In the genomic region with DNA sequence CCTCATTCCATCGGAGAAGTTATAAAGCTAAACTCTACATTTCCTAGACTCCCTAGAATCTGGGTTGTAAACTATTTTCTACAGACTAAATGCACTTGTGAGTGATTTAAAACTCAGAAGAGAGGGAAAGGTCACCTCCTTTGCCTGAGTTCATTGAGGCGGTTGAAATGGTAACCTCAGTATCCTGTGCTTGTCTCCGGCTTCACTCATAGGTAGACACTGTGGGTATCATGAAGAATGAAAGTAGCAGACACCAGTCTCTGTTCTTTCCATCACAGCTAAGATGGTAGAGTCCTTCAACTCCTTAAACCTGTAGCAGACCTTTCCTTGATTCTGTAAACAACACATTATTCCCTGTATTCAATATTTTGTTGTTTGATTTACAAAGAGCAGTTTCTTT, we compare ENCODE assay signal across 28 cellular contexts.
"Had no signal": no experiment of that assay in that cellular context is flagged by ENCODE, and none has a peak within 500 bp of the region (broad histone marks: within the 10 kb centered on the region; RNA-seq: fewer than 3 reads in every experiment).

No MANE protein-coding gene starts in this region.

- H3K27me3 ChIP-seq: brain microvascular endothelial cell, esophagus muscularis mucosa, foreskin keratinocyte, gastrocnemius medialis had no signal

- H3K36me3 ChIP-seq: brain microvascular endothelial cell, esophagus muscularis mucosa, gastrocnemius medialis had no signal

- H3K9me3 ChIP-seq: esophagus muscularis mucosa, gastrocnemius medialis had no signal

- H3K9me3 Mint-ChIP-seq: activated CD4-positive, alpha-beta T cell treated with anti-CD3 and anti-CD28 coated beads, Interleukin-2, amount 10 ng/mL, durations not matched to agents 24 days and 14 days; activated naive CD4-positive, alpha-beta T cell treated with anti-CD3 and anti-CD28 coated beads, Interleukin-2, amount 10 ng/mL, durations not matched to agents 7 days and 5 days; activated naive CD8-positive, alpha-beta T cell treated with anti-CD3 and anti-CD28 coated beads, Interleukin-2, amount 10 ng/mL, durations not matched to agents 7 days and 5 days had no signal

- H3K27ac ChIP-seq: brain microvascular endothelial cell, coronary artery, esophagus muscularis mucosa, foreskin keratinocyte, gastrocnemius medialis had no signal

- H3K27me3 Mint-ChIP-seq: activated CD4-positive, alpha-beta memory T cell treated with anti-CD3 and anti-CD28 coated beads for 36 hours; activated CD4-positive, alpha-beta T cell treated with anti-CD3 and anti-CD28 coated beads for 36 hours; activated CD4-positive, alpha-beta T cell treated with anti-CD3 and anti-CD28 coated beads, Interleukin-2, amount 10 ng/mL, durations not matched to agents 24 days and 14 days; activated naive CD4-positive, alpha-beta T cell treated with anti-CD3 and anti-CD28 coated beads, Interleukin-2, amount 10 ng/mL, durations not matched to agents 7 days and 5 days; activated naive CD8-positive, alpha-beta T cell treated with anti-CD3 and anti-CD28 coated beads, Interleukin-2, amount 10 ng/mL, durations not matched to agents 7 days and 5 days; activated T-cell treated with anti-CD3 and anti-CD28 coated beads, Interleukin-2, amount 50 U/mL, for 24 hours; central memory CD8-positive, alpha-beta T cell; effector memory CD8-positive, alpha-beta T cell had no signal

- H3K4me3 ChIP-seq: coronary artery, esophagus muscularis mucosa, gastrocnemius medialis had no signal

- DNase-seq: activated CD4-positive, alpha-beta memory T cell treated with anti-CD3 and anti-CD28 coated beads for 36 hours; activated CD4-positive, alpha-beta T cell treated with anti-CD3 and anti-CD28 coated beads for 36 hours; activated CD4-positive, alpha-beta T cell treated with anti-CD3 and anti-CD28 coated beads, Interleukin-2, amount 10 ng/mL, durations not matched to agents 24 days and 14 days; activated CD4-positive, CD25-positive, alpha-beta regulatory T cell; activated CD4-positive, CD25-positive, alpha-beta regulatory T cell treated with anti-CD3 and anti-CD28 coated beads, Interleukin-2, amount 50 U/mL, for 72 hours; activated CD8-positive, alpha-beta memory T cell treated with anti-CD3 and anti-CD28 coated beads, Interleukin-2, amount 50 U/mL, for 48 hours; activated gamma-delta T cell; activated naive CD4-positive, alpha-beta T cell; activated naive CD4-positive, alpha-beta T cell treated with anti-CD3 and anti-CD28 coated beads, Interleukin-2, amount 10 ng/mL, durations not matched to agents 7 days and 5 days; activated naive CD8-positive, alpha-beta T cell treated with anti-CD3 and anti-CD28 coated beads, Interleukin-2, amount 10 ng/mL, durations not matched to agents 7 days and 5 days; activated T-cell treated with anti-CD3 and anti-CD28 coated beads for 4 hours; activated T-cell treated with anti-CD3 and anti-CD28 coated beads, Interleukin-2, amount 50 U/mL, for 24 hours; activated T-cell treated with anti-CD3 and anti-CD28 coated beads, Interleukin-2, amount 50 U/mL, for 72 hours; brain microvascular endothelial cell; dermis blood vessel endothelial cell; effector CD4-positive, alpha-beta T cell; effector memory CD8-positive, alpha-beta T cell; erythroblast; foreskin keratinocyte; gastrocnemius medialis; glutamatergic neuron; T-helper 2 cell had no signal

- H3K4me1 Mint-ChIP-seq: activated CD4-positive, alpha-beta T cell treated with anti-CD3 and anti-CD28 coated beads for 36 hours; activated CD4-positive, alpha-beta T cell treated with anti-CD3 and anti-CD28 coated beads, Interleukin-2, amount 10 ng/mL, durations not matched to agents 24 days and 14 days; activated naive CD4-positive, alpha-beta T cell treated with anti-CD3 and anti-CD28 coated beads, Interleukin-2, amount 10 ng/mL, durations not matched to agents 7 days and 5 days; activated naive CD8-positive, alpha-beta T cell treated with anti-CD3 and anti-CD28 coated beads, Interleukin-2, amount 10 ng/mL, durations not matched to agents 7 days and 5 days; central memory CD8-positive, alpha-beta T cell had no signal

- FAIRE-seq: astrocyte, bronchial epithelial cell had no signal

- H3K27ac Mint-ChIP-seq: activated CD4-positive, alpha-beta memory T cell treated with anti-CD3 and anti-CD28 coated beads for 36 hours; activated CD4-positive, alpha-beta T cell treated with anti-CD3 and anti-CD28 coated beads for 36 hours; activated CD4-positive, alpha-beta T cell treated with anti-CD3 and anti-CD28 coated beads, Interleukin-2, amount 10 ng/mL, durations not matched to agents 24 days and 14 days; activated naive CD4-positive, alpha-beta T cell treated with anti-CD3 and anti-CD28 coated beads, Interleukin-2, amount 10 ng/mL, durations not matched to agents 7 days and 5 days; activated naive CD4-positive, alpha-beta T cell treated with anti-CD3 and anti-CD28 coated beads, Interleukin-2, amount 50 U/mL, for 72 hours; activated naive CD8-positive, alpha-beta T cell treated with anti-CD3 and anti-CD28 coated beads, Interleukin-2, amount 10 ng/mL, durations not matched to agents 7 days and 5 days; activated T-cell treated with anti-CD3 and anti-CD28 coated beads, Interleukin-2, amount 50 U/mL, for 24 hours; activated T-cell treated with anti-CD3 and anti-CD28 coated beads, Interleukin-2, amount 50 U/mL, for 72 hours; effector memory CD8-positive, alpha-beta T cell had no signal

- H3K4me1 ChIP-seq: esophagus muscularis mucosa, foreskin keratinocyte, gastrocnemius medialis had no signal

- ATAC-seq: activated CD4-positive, alpha-beta T cell treated with anti-CD3 and anti-CD28 coated beads for 36 hours; activated naive CD4-positive, alpha-beta T cell treated with anti-CD3 and anti-CD28 coated beads, Interleukin-2, amount 50 U/mL, for 72 hours; activated T-cell treated with anti-CD3 and anti-CD28 coated beads, Interleukin-2, amount 50 U/mL, for 72 hours; effector memory CD8-positive, alpha-beta T cell; foreskin keratinocyte; gastrocnemius medialis had no signal

- H3K4me3 Mint-ChIP-seq: activated CD4-positive, alpha-beta memory T cell treated with anti-CD3 and anti-CD28 coated beads for 36 hours; activated CD4-positive, alpha-beta T cell treated with anti-CD3 and anti-CD28 coated beads for 36 hours; activated CD4-positive, alpha-beta T cell treated with anti-CD3 and anti-CD28 coated beads, Interleukin-2, amount 10 ng/mL, durations not matched to agents 24 days and 14 days; activated naive CD4-positive, alpha-beta T cell treated with anti-CD3 and anti-CD28 coated beads, Interleukin-2, amount 10 ng/mL, durations not matched to agents 7 days and 5 days; activated naive CD8-positive, alpha-beta T cell treated with anti-CD3 and anti-CD28 coated beads, Interleukin-2, amount 10 ng/mL, durations not matched to agents 7 days and 5 days; activated T-cell treated with anti-CD3 and anti-CD28 coated beads, Interleukin-2, amount 50 U/mL, for 24 hours; activated T-cell treated with anti-CD3 and anti-CD28 coated beads, Interleukin-2, amount 50 U/mL, for 72 hours; central memory CD8-positive, alpha-beta T cell; effector memory CD8-positive, alpha-beta T cell had no signal

- H3K36me3 Mint-ChIP-seq: activated CD4-positive, alpha-beta memory T cell treated with anti-CD3 and anti-CD28 coated beads for 36 hours; activated naive CD4-positive, alpha-beta T cell treated with anti-CD3 and anti-CD28 coated beads, Interleukin-2, amount 10 ng/mL, durations not matched to agents 7 days and 5 days; activated naive CD4-positive, alpha-beta T cell treated with anti-CD3 and anti-CD28 coated beads, Interleukin-2, amount 50 U/mL, for 72 hours; activated naive CD8-positive, alpha-beta T cell treated with anti-CD3 and anti-CD28 coated beads, Interleukin-2, amount 10 ng/mL, durations not matched to agents 7 days and 5 days had no signal
